27 cellular contexts compared by ENCODE assay signal in genomic region chr1:23438545-23438944, GRCh38.
"Had no signal": no experiment of that assay in that cellular context is flagged by ENCODE, and none has a peak within 500 bp of the region (broad histone marks: within the 10 kb centered on the region; RNA-seq: fewer than 3 reads in every experiment).

No MANE protein-coding gene starts in this region.

- H3K27ac ChIP-seq: stomach, suprapubic skin, testis, thoracic aorta, thyroid gland, tibial artery, upper lobe of left lung, upper lobe of right lung, uterus, vagina had no signal

- DNase-seq: stimulated activated CD4-positive, alpha-beta T cell treated with anti-CD3 and anti-CD28 coated beads, Interleukin-2, amount 100 ng/mL, for 48 hours; stimulated activated CD4-positive, alpha-beta T cell treated with anti-CD3 and anti-CD28 coated beads, Interleukin-4, amount 100 ng/mL, for 1 hour; stimulated activated CD4-positive, alpha-beta T cell treated with anti-CD3 and anti-CD28 coated beads, Interleukin-4, amount 100 ng/mL, for 24 hours; stimulated activated CD4-positive, alpha-beta T cell treated with anti-CD3 and anti-CD28 coated beads, Interleukin-4, amount 100 ng/mL, for 4 hours; stimulated activated CD8-positive, alpha-beta memory T cell treated with anti-CD3 and anti-CD28 coated beads, Interleukin-4, amount 100 ng/mL, for 48 hours; stimulated activated naive B cell treated with anti-CD40 and anti-IgM and Interleukin-4, amounts not matched to agents 10 μg/mL and 1 μg/mL and 100 μg/mL, for 72 hours; stimulated activated naive CD4-positive, alpha-beta T cell; stimulated activated naive CD4-positive, alpha-beta T cell treated with Interleukin-2 at 50 U/mL for 16 hours; stimulated activated naive CD8-positive, alpha-beta T cell treated with anti-CD3 and anti-CD28 coated beads, Interleukin-15, amount 100 ng/mL, for 72 hours; stimulated activated naive CD8-positive, alpha-beta T cell treated with anti-CD3 and anti-CD28 coated beads, Interleukin-15, Interleukin-2, amounts not matched to agents 100 U/mL and 50 U/mL, for 24 hours; stomach; substantia nigra; testis; thyroid gland; tibial artery; transverse colon; trophoblast cell; upper lobe of left lung; upper lobe of right lung; uterus had no signal

- FAIRE-seq: urothelium cell line had no signal

- H3K4me1 ChIP-seq: testis, thyroid gland, tibial artery, uterus had no signal

- H3K9me3 ChIP-seq: stomach, suprapubic skin, testis, thoracic aorta, thyroid gland, tibial artery, tibial nerve, transverse colon, upper lobe of left lung, upper lobe of right lung, uterus, vagina had no signal

- H3K27me3 ChIP-seq: stomach, suprapubic skin, testis, thyroid gland, tibial artery, tibial nerve, transverse colon, upper lobe of left lung, upper lobe of right lung, uterus, vagina had no signal

- H3K4me3 ChIP-seq: stomach, suprapubic skin, testis, thoracic aorta, thyroid gland, tibial artery, tibial nerve, transverse colon, upper lobe of left lung, upper lobe of right lung, uterus, vagina had no signal

- ATAC-seq: stimulated activated effector memory CD8-positive, alpha-beta T cell treated with anti-CD3 and anti-CD28 coated beads, Interleukin-12 subunit alpha, Interleukin-12 subunit beta, amount 100 ng/mL, for 72 hours; stimulated activated memory B cell treated with anti-CD40 and anti-IgM and Interleukin-4, amounts not matched to agents 10 μg/mL and 1 μg/mL and 100 μg/mL, for 72 hours; stimulated activated naive B cell treated with anti-CD40 and anti-IgM and Interleukin-4, amounts not matched to agents 10 μg/mL and 1 μg/mL and 100 μg/mL, for 72 hours; stimulated activated naive CD8-positive, alpha-beta T cell treated with anti-CD3 and anti-CD28 coated beads, Interleukin-15, amount 100 ng/mL, for 72 hours; stimulated activated naive CD8-positive, alpha-beta T cell treated with anti-CD3 and anti-CD28 coated beads, Interleukin-15, Interleukin-2, amounts not matched to agents 100 U/mL and 50 U/mL, for 24 hours; upper lobe of right lung had no signal

- H3K36me3 ChIP-seq: transverse colon, uterus had no signal
